ENCODE assay signal across 29 cellular contexts in genomic region chr1:7093297-7093696, GRCh38.
"Had no signal": no experiment of that assay in that cellular context is flagged by ENCODE, and none has a peak within 500 bp of the region (broad histone marks: within the 10 kb centered on the region; RNA-seq: fewer than 3 reads in every experiment).

No MANE protein-coding gene starts in this region.

- H3K4me1 ChIP-seq: esophagus squamous epithelium, lower lobe of right lung, stomach, thyroid gland, vagina had no signal

- H3K4me3 ChIP-seq: esophagus squamous epithelium, heart right ventricle, lower lobe of right lung, right lobe of liver, stomach, thyroid gland, vagina had no signal

- H3K36me3 ChIP-seq: esophagus squamous epithelium, heart right ventricle, lower lobe of right lung, neutrophil, right lobe of liver, stomach, thyroid gland, vagina had no signal

- FAIRE-seq: endometrium, small intestine had no signal

- DNase-seq: cortex of kidney; effector memory CD8-positive, alpha-beta T cell; erythroblast; esophagus squamous epithelium; foreskin melanocyte; glutamatergic neuron; heart right ventricle; hippocampal formation; immature natural killer cell; islet precursor cell; kidney glomerular epithelial cell; left colon; left ventricle myocardium superior; lower lobe of right lung; natural killer cell; right lobe of liver; small intestine; stimulated activated CD4-positive, alpha-beta T cell treated with anti-CD3 and anti-CD28 coated beads, Interleukin-15, amount 100 ng/mL, for 24 hours; stimulated activated CD4-positive, alpha-beta T cell treated with anti-CD3 and anti-CD28 coated beads, Interleukin-2, amount 100 ng/mL, for 48 hours; stimulated activated CD8-positive, alpha-beta memory T cell treated with anti-CD3 and anti-CD28 coated beads, Interleukin-4, amount 100 ng/mL, for 48 hours; stimulated activated naive CD4-positive, alpha-beta T cell; stomach; thyroid gland; trophoblast cell had no signal

- ATAC-seq: effector memory CD8-positive, alpha-beta T cell; heart right ventricle; left colon; left ventricle myocardium superior; lower lobe of right lung; natural killer cell; right lobe of liver had no signal

- H3K27ac ChIP-seq: esophagus squamous epithelium, heart right ventricle, lower lobe of right lung, neutrophil, parathyroid adenoma, right lobe of liver, stomach, thyroid gland, vagina had no signal

- H3K9ac ChIP-seq: parathyroid adenoma had no signal

- H3K9me3 Mint-ChIP-seq: effector memory CD8-positive, alpha-beta T cell; immature natural killer cell; natural killer cell had no signal

- H3K36me3 Mint-ChIP-seq: immature natural killer cell, natural killer cell had no signal

- H3K9me3 ChIP-seq: esophagus squamous epithelium, heart right ventricle, lower lobe of right lung, neutrophil, right lobe of liver, stomach, thyroid gland, vagina had no signal

- H3K4me3 Mint-ChIP-seq: effector memory CD8-positive, alpha-beta T cell; immature natural killer cell; natural killer cell had no signal

- H3K4me1 Mint-ChIP-seq: immature natural killer cell, natural killer cell had no signal

- H3K79me2 ChIP-seq: parathyroid adenoma had no signal

- H3K27me3 ChIP-seq: neutrophil, right lobe of liver, thyroid gland, vagina had no signal

- H2AFZ ChIP-seq: parathyroid adenoma had no signal

- H3K27ac Mint-ChIP-seq: effector memory CD8-positive, alpha-beta T cell; immature natural killer cell; natural killer cell; progenitor cell of endocrine pancreas had no signal
